Comparison of ENCODE assay signal across 8 cellular contexts in genomic region chr12:28253175-28253641, GRCh38.
DNase-seq lines count a peak whose midpoint lies in the region; ATAC-seq, FAIRE-seq and TF ChIP-seq lines count a peak whose summit lies in the region.

No MANE protein-coding gene starts in this region.

- H3K4me1 ChIP-seq in ovary (ENCODE audit: insufficient read depth), result peaks cover 6% of the 10 kb centered on the region

- intact Hi-C loops in activated CD4-positive, alpha-beta memory T cell treated with anti-CD3 and anti-CD28 coated beads for 36 hours (cut with micrococcal nuclease), result loop anchor here (1.0 to 10.0 kb wide), 12 partner anchors 21 to 921 kb away; partner anchors contain the start of gene BMAL2
- intact Hi-C loops in ovary (cut with DNase I), result no loop called here

- no peak overlapping the region for H3K27ac ChIP-seq in ovary

- CTCF ChIA-PET in activated CD4-positive, alpha-beta memory T cell treated with anti-CD3 and anti-CD28 coated beads for 36 hours (lab: Charles Lee), result interaction anchor here (0.6 to 1.2 kb wide), 4 partner anchors 28 to 62 kb away, joined by 3 to 5 read pairs (median 4); partner anchors contain the start of gene CCDC91

- H3K4me1 Mint-ChIP-seq in activated CD4-positive, alpha-beta memory T cell treated with anti-CD3 and anti-CD28 coated beads for 36 hours (ENCODE audit: low read depth), result peaks cover 67% of the 10 kb centered on the region
- peaks cover 45 to 54% of the 10 kb centered on the region in 2 donors for H3K4me1 Mint-ChIP-seq in natural killer cell treated with Interleukin-12 subunit alpha and Interleukin-12 subunit beta and Interleukin-15 and Interleukin-18, amount 100 ng/mL, for 72 hours (ENCODE audit: low read depth in 2 of 2)

- WGBS in ovary, 3 donors, result 76 to 87% (median 82%) methylated on average over 3 of the region's 3 CpGs

- H3K27me3 ChIP-seq in ovary, result no peaks in the 10 kb centered on the region

- no peaks in the 10 kb centered on the region for H3K9me3 ChIP-seq in ovary

- DNase-seq in activated CD4-positive, alpha-beta memory T cell treated with anti-CD3 and anti-CD28 coated beads for 36 hours, result peak; percentile 66
- DNase-seq in natural killer cell treated with Interleukin-12 subunit alpha and Interleukin-12 subunit beta and Interleukin-15 and Interleukin-18, amount 100 ng/mL, for 72 hours (ENCODE audit: low spot score), result no peak
- DNase-seq in H54 (ENCODE audit: insufficient read length, low spot score) (no peak), activated gamma-delta T cell treated with Interleukin-2 at 50 U/mL for 16 hours (no peak), ovary (no peak), SIG-M5 (lab: John Stamatoyannopoulos, UW) (no peak)

- TF ChIP-seq EP300 in ovary (IDR thresholded peaks at IDR 0.05), result no peak

- peak overlapping the region; percentile 54 for H3K4me3 Mint-ChIP-seq in activated CD4-positive, alpha-beta memory T cell treated with anti-CD3 and anti-CD28 coated beads for 36 hours
- peak overlapping the region; percentile 75 for H3K4me3 Mint-ChIP-seq in natural killer cell treated with Interleukin-12 subunit alpha and Interleukin-12 subunit beta and Interleukin-15 and Interleukin-18, amount 100 ng/mL, for 72 hours

- no peaks in the 10 kb centered on the region for H3K36me3 ChIP-seq in ovary

- H3K27me3 Mint-ChIP-seq in activated CD4-positive, alpha-beta memory T cell treated with anti-CD3 and anti-CD28 coated beads for 36 hours, result no peaks in the 10 kb centered on the region
- H3K27me3 Mint-ChIP-seq in natural killer cell treated with Interleukin-12 subunit alpha and Interleukin-12 subunit beta and Interleukin-15 and Interleukin-18, amount 100 ng/mL, for 72 hours, result no peaks in the 10 kb centered on the region

- TF ChIP-seq CTCF in ovary (IDR thresholded peaks at IDR 0.05), result no peak

- peak; percentile 97 for ATAC-seq in GM18867 (IDR thresholded peaks at IDR 0.05; ENCODE audit: unreplicated experiment)
- peak; percentile 98 for ATAC-seq in HG02973 (IDR thresholded peaks at IDR 0.05; ENCODE audit: unreplicated experiment)
- peak; percentile 84 to 97 for ATAC-seq in natural killer cell treated with Interleukin-12 subunit alpha and Interleukin-12 subunit beta and Interleukin-15 and Interleukin-18, amount 100 ng/mL, for 72 hours

- POLR2A ChIA-PET in activated CD4-positive, alpha-beta memory T cell treated with anti-CD3 and anti-CD28 coated beads for 36 hours (lab: Charles Lee), result interaction anchor here (0.6 to 2.6 kb wide), 3 partner anchors 31 to 63 kb away, joined by 3 to 25 read pairs (median 9); partner anchors contain the start of gene CCDC91

- no peaks in the 10 kb centered on the region for H3K9me3 Mint-ChIP-seq in activated CD4-positive, alpha-beta memory T cell treated with anti-CD3 and anti-CD28 coated beads for 36 hours
- H3K9me3 Mint-ChIP-seq in natural killer cell treated with Interleukin-12 subunit alpha and Interleukin-12 subunit beta and Interleukin-15 and Interleukin-18, amount 100 ng/mL, for 72 hours, result no peaks in the 10 kb centered on the region

- H3K4me3 ChIP-seq in ovary, result no peak overlapping the region

- H3K27ac Mint-ChIP-seq in activated CD4-positive, alpha-beta memory T cell treated with anti-CD3 and anti-CD28 coated beads for 36 hours, result peak overlapping the region; percentile 86
- peak overlapping the region; percentile 61 to 90 for H3K27ac Mint-ChIP-seq in natural killer cell treated with Interleukin-12 subunit alpha and Interleukin-12 subunit beta and Interleukin-15 and Interleukin-18, amount 100 ng/mL, for 72 hours

- FAIRE-seq in H54 (lab: Jason Lieb, UNC), result no peak

- H3K36me3 Mint-ChIP-seq in activated CD4-positive, alpha-beta memory T cell treated with anti-CD3 and anti-CD28 coated beads for 36 hours, result no peaks in the 10 kb centered on the region
- no peaks in the 10 kb centered on the region for H3K36me3 Mint-ChIP-seq in natural killer cell treated with Interleukin-12 subunit alpha and Interleukin-12 subunit beta and Interleukin-15 and Interleukin-18, amount 100 ng/mL, for 72 hours

- TF ChIP-seq POLR2A in H54 (IDR thresholded peaks at IDR 0.05; ENCODE audit: low read depth, low read length) (no peak), ovary (IDR thresholded peaks at IDR 0.05) (no peak)
